ENCODE assay signal across 8 cellular contexts in genomic region chr6:143940011-143940597, GRCh38.
DNase-seq lines count a peak whose midpoint lies in the region; ATAC-seq and TF ChIP-seq lines count a peak whose summit lies in the region.

No MANE protein-coding gene starts in this region.

- no peak overlapping the region for H2BK5ac ChIP-seq in mesendoderm (ENCODE audit: low read length)

- H2BK15ac ChIP-seq in mesendoderm (replicated peaks; ENCODE audit: low read depth) = no peak overlapping the region

- H3K9me3 Mint-ChIP-seq in brain = no peaks in the 10 kb centered on the region

- no peaks in the 10 kb centered on the region for H3K79me1 ChIP-seq in mesendoderm (ENCODE audit: low read length)

- WGBS in mesendoderm (ENCODE audit: extremely low coverage, insufficient coverage, low lambda C conversion rate) = no CpG with 5 or more reads among the region's 4 CpGs

- H3K4ac ChIP-seq in mesendoderm (ENCODE audit: low read depth, low read length) = no peak overlapping the region

- H2AK5ac ChIP-seq in mesendoderm (ENCODE audit: low read length) = no peak overlapping the region

- H3K4me2 ChIP-seq in mesendoderm (ENCODE audit: low read length) = no peak overlapping the region

- in situ Hi-C loops in HAP-1 (cut with MboI; ENCODE audit: low sequenced_read_pairs) = loop anchor here (5.0 kb wide), 1 partner anchor 72 kb away; no protein-coding TSS in a partner anchor

- no peak overlapping the region for H3K18ac ChIP-seq in mesendoderm (ENCODE audit: low read length)

- no peak overlapping the region for H2BK120ac ChIP-seq in mesendoderm (ENCODE audit: low read depth, low read length)

- no peaks in the 10 kb centered on the region for H3K36me3 Mint-ChIP-seq in brain

- H3K4me3 ChIP-seq in cardiac muscle cell (no peak overlapping the region), HAP-1 (no peak overlapping the region), mesendoderm (ENCODE audit: low read length) (no peak overlapping the region), thoracic aorta (no peak overlapping the region)

- H3K36me3 ChIP-seq in cardiac muscle cell (no peaks in the 10 kb centered on the region), HAP-1 (replicated peaks) (no peaks in the 10 kb centered on the region), mesendoderm (ENCODE audit: control insufficient read depth, insufficient read depth, low read length) (no peaks in the 10 kb centered on the region), thoracic aorta (no peaks in the 10 kb centered on the region)

- no peaks in the 10 kb centered on the region for H3K4me1 Mint-ChIP-seq in brain

- H3K9ac ChIP-seq in mesendoderm (ENCODE audit: low read length) = no peak overlapping the region

- TF ChIP-seq CTCF in cardiac muscle cell (IDR thresholded peaks at IDR 0.05; ENCODE audit: low read depth, low read length) = peak; percentile 72
- peak; percentile 69 to 80 for TF ChIP-seq CTCF in brain (conservative IDR thresholded peaks at IDR 0.05)
- peak; percentile 48 for TF ChIP-seq CTCF in thoracic aorta (IDR thresholded peaks at IDR 0.05)

- DNase-seq in cardiac muscle cell (ENCODE audit: low read depth in 1 of 2, low spot score in 1 of 2) (peak; percentile 58 to 59), Right ventricle myocardium superior (no peak), HAP-1 (ENCODE audit: low spot score in 2 of 2) (peak; percentile 58 to 72), LHCN-M2 (ENCODE audit: low read depth) (peak; percentile 49), T-helper 2 cell (peak in 4 of 5 experiments; percentile 24 to 69 (median 30)), mesendoderm (peak; percentile 72), thoracic aorta (ENCODE audit: low spot score) (no peak)

- ATAC-seq in Right ventricle myocardium superior (ENCODE audit: poor library complexity) (no peak), thoracic aorta (ENCODE audit: insufficient number of reproducible peaks, low FRiP score, low read depth) (no peak)

- no peak overlapping the region for H3K4me3 Mint-ChIP-seq in brain

- no peaks in the 10 kb centered on the region for H3K79me2 ChIP-seq in mesendoderm (ENCODE audit: control insufficient read depth, insufficient read depth, low read length)

- no peak overlapping the region for H3K23ac ChIP-seq in mesendoderm (ENCODE audit: low read length)

- H3K27me3 ChIP-seq in cardiac muscle cell (no peaks in the 10 kb centered on the region), HAP-1 (ENCODE audit: low read depth) (no peaks in the 10 kb centered on the region; the same call in 1 of the 2 replicates), mesendoderm (ENCODE audit: insufficient read depth, low read length, poor library complexity) (no peaks in the 10 kb centered on the region), thoracic aorta (replicated peaks; ENCODE audit: insufficient read depth) (no peaks in the 10 kb centered on the region)

- H3K27ac ChIP-seq in cardiac muscle cell (no peak overlapping the region), mesendoderm (ENCODE audit: low read depth, low read length) (no peak overlapping the region), thoracic aorta (no peak overlapping the region)

- no peak overlapping the region for H4K5ac ChIP-seq in mesendoderm (ENCODE audit: low read length)

- no peak overlapping the region for H3K56ac ChIP-seq in mesendoderm (ENCODE audit: low read length)

- intact Hi-C loops in Right ventricle myocardium superior (cut with DNase I) = no loop called here

- H3K4me1 ChIP-seq in cardiac muscle cell (ENCODE audit: low read depth) (no peaks in the 10 kb centered on the region), HAP-1 (peaks cover 5% of the 10 kb centered on the region; the same call in 1 of the 2 replicates), mesendoderm (ENCODE audit: control insufficient read depth, low read depth, low read length) (no peaks in the 10 kb centered on the region), thoracic aorta (ENCODE audit: control insufficient read depth in 1 of 2, low read depth in 2 of 2) (no peaks in the 10 kb centered on the region)

- H3K27ac Mint-ChIP-seq in brain = peak overlapping the region in 2 of 5 experiments; percentile 14

- H3K9me3 ChIP-seq in cardiac muscle cell (ENCODE audit: low read depth) (no peaks in the 10 kb centered on the region), HAP-1 (no peaks in the 10 kb centered on the region), thoracic aorta (no peaks in the 10 kb centered on the region)

- no peak overlapping the region for H4K8ac ChIP-seq in mesendoderm (ENCODE audit: low read depth, low read length)

- H3K27me3 Mint-ChIP-seq in brain = no peaks in the 10 kb centered on the region

Comparison
In these comparisons a context has a peak if more than half of its experiments do, and no peak if none do; other contexts are left out.
1. DNase-seq: peak in cardiac muscle cell (2 of 2), HAP-1 (2 of 2), LHCN-M2 (single experiment), T-helper 2 cell (4 of 5) and mesendoderm (single experiment); none in Right ventricle myocardium superior (single experiment) and thoracic aorta (single experiment).
2. Peak in every context shown above with its lines, with median percentiles within 50 percentile points of each other: CTCF ChIP-seq.